Comparison of ENCODE assay signal across 7 cellular contexts in genomic region chr14:21846227-21846885, GRCh38.
DNase-seq lines count a peak whose midpoint lies in the region; ATAC-seq, FAIRE-seq and TF ChIP-seq lines count a peak whose summit lies in the region.

No MANE protein-coding gene starts in this region.

- no peak overlapping the region for H2AK5ac ChIP-seq in H1 (ENCODE audit: low read depth, low read length)

- no peak overlapping the region for H3K23ac ChIP-seq in H1 (ENCODE audit: insufficient read length)

- POLR2A ChIA-PET in H1 (lab: Charles Lee; ENCODE audit: partially characterized antibody): no interaction called here

- no peak overlapping the region; the same call in 1 of the 2 replicates for H4K8ac ChIP-seq in H1 (ENCODE audit: extremely low read depth, insufficient read depth, low read length)

- peak; percentile 100 for FAIRE-seq in H1 (lab: Jason Lieb, UNC)

- no peak overlapping the region for H4K91ac ChIP-seq in H1 (replicated peaks; ENCODE audit: insufficient read length, low read length)

- H2AFZ ChIP-seq in H1 (ENCODE audit: low read length): peak overlapping the region; percentile 98

- ATAC-seq in psoas muscle (no peak), HG03025 (IDR thresholded peaks at IDR 0.05; ENCODE audit: low FRiP score, unreplicated experiment) (no peak), HG03097 (IDR thresholded peaks at IDR 0.05; ENCODE audit: low FRiP score, unreplicated experiment) (no peak)

- H3K23me2 ChIP-seq in H1 (ENCODE audit: low read depth, low read length): no peaks in the 10 kb centered on the region

- H3K79me1 ChIP-seq in H1 (ENCODE audit: low read depth, low read length): no peaks in the 10 kb centered on the region

- peak; percentile 68 for TF ChIP-seq CTCF in GM13976 (IDR thresholded peaks at IDR 0.05; ENCODE audit: borderline replicate concordance, control extremely low read depth, extremely low read depth, insufficient read depth, missing control alignments)
- TF ChIP-seq CTCF in H1 (IDR thresholded peaks at IDR 0.05; ENCODE audit: control extremely low read depth in 1 of 3, insufficient read depth in 1 of 3, low read depth in 1 of 3, low read length in 3 of 3): peak; percentile 58 to 85 (median 72)
- TF ChIP-seq CTCF in psoas muscle (IDR thresholded peaks at IDR 0.05): peak; percentile 11

- no peaks in the 10 kb centered on the region for H3K79me2 ChIP-seq in H1 (ENCODE audit: control insufficient read depth in 1 of 2, insufficient read depth in 2 of 2, low read length in 2 of 2)

- peak; percentile 42 to 51; a peak in 3 of 4 replicates for TF ChIP-seq RAD21 in H1 (IDR thresholded peaks at IDR 0.05 in 1 of 2, conservative IDR thresholded peaks at IDR 0.05 in 1 of 2; ENCODE audit: low read depth in 2 of 2, low read length in 2 of 2)

- WGBS in H1 (ENCODE audit: extremely low coverage in 1 of 2, insufficient coverage in 1 of 2, insufficient read length in 1 of 2, insufficient replicate concordance in 2 of 2, low coverage in 1 of 2, low lambda C conversion rate in 2 of 2, missing lambda C conversion rate in 1 of 2), 2 experiments: 36% methylated on average over 13 of the region's 13 CpGs; no CpG with 5 or more reads in 1 of the 2 experiments
- 30 to 32% (median 32%) methylated on average over 13 of the region's 13 CpGs for WGBS in psoas muscle, 3 donors

- H3K56ac ChIP-seq in H1 (replicated peaks; ENCODE audit: insufficient read length, low read depth, low read length): no peak overlapping the region

- no peak for TF ChIP-seq POLR2A in H1 (IDR thresholded peaks at IDR 0.05; ENCODE audit: control extremely low read depth in 1 of 2, low read depth in 2 of 2, low read length in 2 of 2)

- H3K18ac ChIP-seq in H1 (ENCODE audit: extremely low read depth, low read length): no peak overlapping the region

- no peaks in the 10 kb centered on the region; a peak in 2 of 7 replicates for H3K27me3 ChIP-seq in H1 (replicated peaks in 1 of 4; ENCODE audit: control insufficient read depth in 3 of 4, extremely low read depth in 1 of 4, insufficient read depth in 3 of 4, low read length in 3 of 4)
- H3K27me3 ChIP-seq in psoas muscle (ENCODE audit: insufficient read depth in 3 of 3, low read length in 2 of 3): no peaks in the 10 kb centered on the region

- CTCF ChIA-PET in H1 (lab: Charles Lee; ENCODE audit: partially characterized antibody): interaction anchor here (0.5 to 6.4 kb wide), 20 partner anchors 8 to 434 kb away, joined by 3 to 62 read pairs (median 3); no protein-coding TSS in a partner anchor

- H3K9me3 ChIP-seq in H1 (ENCODE audit: insufficient read depth in 2 of 2, low read depth in 1 of 2, low read length in 1 of 2) (no peaks in the 10 kb centered on the region), psoas muscle (no peaks in the 10 kb centered on the region)

- DNase-seq in GM13976 (ENCODE audit: low spot score): peak; percentile 26
- DNase-seq in LoVo (ENCODE audit: low spot score): peak; percentile 9
- peak; percentile 86 for DNase-seq in activated CD4-positive, alpha-beta T cell treated with anti-CD3 and anti-CD28 coated beads for 48 hours
- peak in 1 of 2 experiments; percentile 90 for DNase-seq in H1 (ENCODE audit: low read depth in 1 of 2, low spot score in 2 of 2)
- DNase-seq in psoas muscle: peak in 1 of 2 donors; percentile 17

- H3K14ac ChIP-seq in H1 (ENCODE audit: insufficient read length): no peak overlapping the region

- H2BK5ac ChIP-seq in H1 (ENCODE audit: low read depth, low read length): no peak overlapping the region

- intact Hi-C loops in psoas muscle (cut with DNase I): no loop called here

- H3K27ac ChIP-seq in H1 (ENCODE audit: low read depth, low read length) (no peak overlapping the region), psoas muscle (no peak overlapping the region)

- in situ Hi-C loops in GM13976 (cut with MboI; ENCODE audit: low sequenced_read_pairs, unreplicated experiment): no loop called here

- no peak overlapping the region for H2BK15ac ChIP-seq in H1 (ENCODE audit: low read length)

- H3K9ac ChIP-seq in H1 (replicated peaks in 1 of 4; ENCODE audit: extremely low read depth in 1 of 4, low read depth in 3 of 4, low read length in 3 of 4): no peak overlapping the region

- no peak overlapping the region for H2BK120ac ChIP-seq in H1 (replicated peaks; ENCODE audit: low read depth, low read length)

- H3K4me2 ChIP-seq in H1 (ENCODE audit: insufficient read depth in 1 of 2, low read depth in 2 of 2, low read length in 2 of 2): no peak overlapping the region

- no peak overlapping the region for H4K5ac ChIP-seq in H1 (ENCODE audit: insufficient read length, low read depth, low read length)

- H3K4me1 ChIP-seq in H1 (replicated peaks in 1 of 4; ENCODE audit: control insufficient read depth in 3 of 4, insufficient read depth in 4 of 4, low read length in 3 of 4) (no peaks in the 10 kb centered on the region), psoas muscle (no peaks in the 10 kb centered on the region)

- H2BK20ac ChIP-seq in H1 (ENCODE audit: low read length): no peak overlapping the region

- H3K4me3 ChIP-seq in H1 (ENCODE audit: extremely low read depth in 1 of 4, insufficient read depth in 2 of 4, low read depth in 3 of 4, low read length in 4 of 4) (no peak overlapping the region), psoas muscle (no peak overlapping the region)

- H3K4ac ChIP-seq in H1 (replicated peaks; ENCODE audit: insufficient read length, low read depth, low read length): no peak overlapping the region

- no peaks in the 10 kb centered on the region for H3K36me3 ChIP-seq in H1 (ENCODE audit: control insufficient read depth in 2 of 4, insufficient read depth in 4 of 4, low read length in 3 of 4)
- H3K36me3 ChIP-seq in psoas muscle (ENCODE audit: insufficient read depth in 1 of 2, low read depth in 1 of 2): no peaks in the 10 kb centered on the region

- H4K20me1 ChIP-seq in H1 (replicated peaks in 1 of 2; ENCODE audit: control insufficient read depth in 1 of 2, insufficient read depth in 2 of 2, low read length in 2 of 2): no peaks in the 10 kb centered on the region

- TF ChIP-seq EP300 in H1 (IDR thresholded peaks at IDR 0.05; ENCODE audit: borderline replicate concordance in 1 of 2, low read depth in 2 of 2, low read length in 2 of 2): no peak

- no peak overlapping the region for H2BK12ac ChIP-seq in H1 (ENCODE audit: low read depth, low read length)

TF ChIP-seq in H1, 55 proteins besides CTCF, POLR2A, EP300 and RAD21:
- peak; percentile 98 for TF ChIP-seq JUND (IDR thresholded peaks at IDR 0.05; ENCODE audit: low read length)
- TF ChIP-seq RBBP5 (IDR thresholded peaks at IDR 0.05; ENCODE audit: borderline replicate concordance, low read depth, low read length): no peak
- TF ChIP-seq ATF3 (IDR thresholded peaks at IDR 0.05; ENCODE audit: insufficient read depth, low read depth, low read length): no peak
- no peak for TF ChIP-seq CHD2 (IDR thresholded peaks at IDR 0.05; ENCODE audit: low read length)
- TF ChIP-seq SIN3A (conservative IDR thresholded peaks at IDR 0.05 in 1 of 2, IDR thresholded peaks at IDR 0.05 in 1 of 2; ENCODE audit: low read depth in 1 of 2, low read length in 2 of 2): no peak
- TF ChIP-seq YY1 (IDR thresholded peaks at IDR 0.05; ENCODE audit: low read depth, low read length): 0 out of 2 replicates have a peak, but pooled peaks have one; percentile 18
- no peak for TF ChIP-seq HDAC2 (IDR thresholded peaks at IDR 0.05; ENCODE audit: borderline replicate concordance in 1 of 2, low read depth in 2 of 2, low read length in 2 of 2)
- no peak for TF ChIP-seq KDM5A (IDR thresholded peaks at IDR 0.05; ENCODE audit: low read length)
- no peak for TF ChIP-seq USF2 (IDR thresholded peaks at IDR 0.05; ENCODE audit: low read length)
- no peak for TF ChIP-seq CBX8 (IDR thresholded peaks at IDR 0.05; ENCODE audit: borderline replicate concordance, low read depth, low read length)
- peak; percentile 76 for TF ChIP-seq JUN (IDR thresholded peaks at IDR 0.05; ENCODE audit: low read depth, low read length)
- TF ChIP-seq CTBP2 (IDR thresholded peaks at IDR 0.05; ENCODE audit: borderline replicate concordance, insufficient read depth, insufficient read length, low read length): no peak

Comparison
In these comparisons a context has a peak if more than half of its experiments do, and no peak if none do; other contexts are left out.
1. CTCF ChIP-seq: peak in every context shown above with its lines; median percentile 72 in H1; 68 in GM13976; 11 in psoas muscle.